In the genomic region with DNA sequence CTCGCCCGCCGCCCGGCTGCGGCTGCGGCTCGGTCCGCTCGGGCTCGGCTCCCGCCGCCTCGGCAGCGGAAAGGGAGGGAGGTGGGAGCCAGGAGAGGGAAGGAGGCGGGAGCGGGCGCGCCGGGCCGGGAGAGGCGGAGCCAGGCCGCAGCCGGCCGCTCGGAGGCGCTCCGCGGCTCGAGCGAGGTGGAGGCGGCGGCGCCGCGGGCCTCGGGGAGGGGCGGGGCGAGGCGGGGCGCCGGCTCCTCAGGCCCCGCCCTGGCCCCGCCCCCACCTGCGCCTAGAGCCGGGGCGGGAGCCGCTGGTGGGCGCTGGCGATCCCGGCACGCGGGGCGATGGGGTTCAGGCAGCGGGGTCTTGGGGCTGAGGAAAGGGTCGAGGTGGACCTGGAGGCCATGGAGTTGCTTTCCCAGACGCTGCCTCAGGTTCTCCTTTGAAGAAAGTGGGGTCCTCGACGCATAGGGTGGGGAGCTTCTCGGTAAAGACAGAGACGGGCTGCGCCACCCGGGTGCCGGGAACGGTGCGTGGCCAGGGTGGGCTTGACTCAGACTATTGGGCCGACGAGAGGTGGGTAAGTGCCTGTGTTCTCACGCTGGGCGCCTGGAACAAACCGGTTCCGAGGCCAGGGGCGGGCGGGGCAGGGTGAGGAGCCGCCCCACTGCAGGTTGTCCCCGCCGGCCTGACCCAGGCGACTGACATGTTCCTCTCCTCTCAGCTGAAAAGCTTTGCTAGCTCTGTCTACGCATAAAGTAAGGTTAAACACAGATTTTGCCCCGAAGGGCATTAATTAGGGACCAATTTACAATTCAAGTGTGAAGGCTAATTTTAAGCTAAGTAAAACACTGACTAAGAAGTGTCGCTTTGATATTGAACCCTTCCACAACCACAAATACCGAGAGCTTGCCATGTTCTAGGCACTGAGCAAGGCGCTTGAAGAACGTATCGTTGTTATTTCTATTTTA, we compare ENCODE assay signal across 8 cellular contexts. TPM values are rescaled to one million over a fixed set of nuclear protein-coding genes. Genes with fewer than 3 reads are reported as not detected.
A peak's percentile ranks its signal among the peaks of the same experiment; 100 is the strongest.
DNase-seq lines count a peak whose midpoint lies in the region; ATAC-seq, FAIRE-seq and TF ChIP-seq lines count a peak whose summit lies in the region.

A gene (minus strand): TSS at position 75 of the 962 bp plus-strand sequence. CDS start 218 bp downstream, outside the sequence.

- peak within 1 kb of the TSS; percentile 65 for H3K27ac ChIP-seq in mammary epithelial cell (ENCODE audit: insufficient read depth, low read depth, low read length)
- peak within 1 kb of the TSS; percentile 89 to 95 for H3K27ac ChIP-seq in small intestine (ENCODE audit: low read depth in 1 of 2, low read length in 1 of 2)

- H3K27me3 ChIP-seq in mammary epithelial cell (ENCODE audit: insufficient read depth, low read length) (no peaks in the 10 kb centered on the region), small intestine (ENCODE audit: control insufficient read depth in 2 of 2, insufficient read depth in 2 of 2, low read length in 2 of 2) (no peaks in the 10 kb centered on the region)

- H3K4me1 ChIP-seq in mammary epithelial cell (ENCODE audit: insufficient read depth, low read length), result peaks cover 24% of the 10 kb centered on the region
- peaks cover 0 to 8% of the 10 kb centered on the region in 2 donors for H3K4me1 ChIP-seq in small intestine (ENCODE audit: control insufficient read depth in 2 of 2, insufficient read depth in 1 of 2, low read depth in 1 of 2, low read length in 1 of 2)

- H3K4me2 ChIP-seq in mammary epithelial cell (ENCODE audit: insufficient read depth, low read depth, low read length), result peak within 1 kb of the TSS; percentile 99

- no peaks in the 10 kb centered on the region for H4K20me1 ChIP-seq in mammary epithelial cell (ENCODE audit: insufficient read depth, low read length)

- no peaks in the 10 kb centered on the region for H3K36me3 Mint-ChIP-seq in WTC11
- H3K36me3 Mint-ChIP-seq in immature natural killer cell, result peaks cover 0 to 7% (median 0%) of the 10 kb centered on the region in 3 donors

- peak within 1 kb of the TSS; percentile 100 for H2AFZ ChIP-seq in mammary epithelial cell (ENCODE audit: low read depth, low read length)

- no TSS peak for BruUV-seq in mammary epithelial cell (replicated peaks; lab: Mats Ljungman, UMichigan)

- intact Hi-C loops in mammary epithelial cell (cut with micrococcal nuclease), result loop anchor here (1.0 to 5.0 kb wide), 3 partner anchors 31 to 89 kb away; no protein-coding TSS in a partner anchor

- H3K9ac ChIP-seq in mammary epithelial cell (ENCODE audit: insufficient read depth, low read length), result peak within 1 kb of the TSS; percentile 78

- peaks cover 42% of the 10 kb centered on the region for H3K79me2 ChIP-seq in mammary epithelial cell (ENCODE audit: insufficient read depth, low read length)

- H3K9me3 ChIP-seq in mammary epithelial cell (replicated peaks; ENCODE audit: insufficient read depth, low read length), result no peaks in the 10 kb centered on the region
- no peaks in the 10 kb centered on the region for H3K9me3 ChIP-seq in small intestine (ENCODE audit: control insufficient read depth, low read depth)

- H3K4me3 ChIP-seq in mammary epithelial cell (replicated peaks in 1 of 3; ENCODE audit: insufficient read depth in 1 of 3, low read depth in 2 of 3, low read length in 3 of 3) (peak within 1 kb of the TSS; percentile 79 to 98 (median 86)), small intestine (ENCODE audit: low read depth in 1 of 2, low read length in 2 of 2) (peak within 1 kb of the TSS; percentile 71 to 82)

- H3K4me3 Mint-ChIP-seq in WTC11, result peak within 1 kb of the TSS; percentile 78
- H3K4me3 Mint-ChIP-seq in immature natural killer cell, result peak within 1 kb of the TSS; percentile 78 to 87 (median 80)

- TF ChIP-seq CTCF in WTC11 (IDR thresholded peaks at IDR 0.05) (no peak), mammary epithelial cell (conservative IDR thresholded peaks at IDR 0.05 in 1 of 2, IDR thresholded peaks at IDR 0.05 in 1 of 2; ENCODE audit: extremely low read depth in 1 of 2, insufficient read depth in 1 of 2, low read depth in 1 of 2, low read length in 2 of 2) (peak; percentile 7 to 28)

- in situ Hi-C loops in mammary epithelial cell (cut with MboI; ENCODE audit: low sequenced_read_pairs in 2 of 2), result no loop called here

- dilution Hi-C loops in mammary epithelial cell (cut with HindIII; ENCODE audit: low sequenced_read_pairs), result no loop called here

- 9% methylated on average over 12 of the region's 84 CpGs for WGBS in mammary epithelial cell (ENCODE audit: low coverage, missing lambda C conversion rate)
- WGBS in small intestine, 3 donors, result 2 to 4% (median 4%) methylated on average over 52 to 84 of the region's 84 CpGs

- FAIRE-seq in small intestine (lab: Jason Lieb, UNC), result no peak

- H3K27ac Mint-ChIP-seq in WTC11 (peak within 1 kb of the TSS; percentile 65; the same call in 1 of the 2 replicates), immature natural killer cell (peak within 1 kb of the TSS in 1 of 6 donors; percentile 81)

- H3K9me3 Mint-ChIP-seq in WTC11 (no peaks in the 10 kb centered on the region), immature natural killer cell (no peaks in the 10 kb centered on the region)

- CTCF ChIA-PET in WTC11 (lab: Charles Lee) (interaction anchor here (0.6 to 2.4 kb wide), 14 partner anchors 10 to 171 kb away, joined by 3 to 11 read pairs (median 4); a partner anchor contains a TSS), mammary epithelial cell (lab: Charles Lee; ENCODE audit: low non-redundant PET) (interaction anchor here (1.0 kb wide), 1 partner anchor 88 kb away, joined by 4 read pairs; no protein-coding TSS in a partner anchor)

- DNase-seq in NCI-H2081 (lab: John Stamatoyannopoulos, UW) (peak; percentile 80 to 83), NCI-H2081 treated with DMSO at 0.1 percent for 48 hours (lab: John Stamatoyannopoulos, UW) (no peak), NCI-H2107 treated with DMSO at 0.1 percent for 48 hours (lab: John Stamatoyannopoulos, UW; ENCODE audit: unreplicated experiment) (peak; percentile 31), WTC11 (ENCODE audit: low spot score) (peak; percentile 87), mammary epithelial cell (peak; percentile 88), immature natural killer cell (peak; percentile 69 to 78 (median 76)), small intestine (peak; percentile 87)

- H3K27me3 Mint-ChIP-seq in WTC11 (ENCODE audit: low read depth) (peaks cover 9% of the 10 kb centered on the region), immature natural killer cell (ENCODE audit: low read depth in 3 of 3) (peaks cover 0 to 12% (median 8%) of the 10 kb centered on the region in 3 donors)

- ATAC-seq in HG02885 (IDR thresholded peaks at IDR 0.05; ENCODE audit: poor library complexity, unreplicated experiment) (peak; percentile 95), WTC11 (peak; percentile 90)

- POLR2A ChIA-PET in WTC11 (lab: Charles Lee), result no interaction called here

- H3K4me1 Mint-ChIP-seq in WTC11 (peaks cover 42% of the 10 kb centered on the region), immature natural killer cell (peaks cover 14 to 18% of the 10 kb centered on the region in 2 donors)

- H3K36me3 ChIP-seq in mammary epithelial cell (ENCODE audit: insufficient read depth, low read length) (no peaks in the 10 kb centered on the region), small intestine (ENCODE audit: control insufficient read depth in 2 of 2, insufficient read depth in 2 of 2, low read length in 2 of 2) (no peaks in the 10 kb centered on the region)

TF ChIP-seq in WTC11, 78 proteins besides CTCF, POLR2A, EP300 and RAD21 (continues in another document):
- TF ChIP-seq SOX15 (CRISPR knock-in tag; IDR thresholded peaks at IDR 0.05), result no peak
- no peak for TF ChIP-seq ELF4 (CRISPR knock-in tag; IDR thresholded peaks at IDR 0.05; ENCODE audit: low read depth)
- TF ChIP-seq, protein P1, sequence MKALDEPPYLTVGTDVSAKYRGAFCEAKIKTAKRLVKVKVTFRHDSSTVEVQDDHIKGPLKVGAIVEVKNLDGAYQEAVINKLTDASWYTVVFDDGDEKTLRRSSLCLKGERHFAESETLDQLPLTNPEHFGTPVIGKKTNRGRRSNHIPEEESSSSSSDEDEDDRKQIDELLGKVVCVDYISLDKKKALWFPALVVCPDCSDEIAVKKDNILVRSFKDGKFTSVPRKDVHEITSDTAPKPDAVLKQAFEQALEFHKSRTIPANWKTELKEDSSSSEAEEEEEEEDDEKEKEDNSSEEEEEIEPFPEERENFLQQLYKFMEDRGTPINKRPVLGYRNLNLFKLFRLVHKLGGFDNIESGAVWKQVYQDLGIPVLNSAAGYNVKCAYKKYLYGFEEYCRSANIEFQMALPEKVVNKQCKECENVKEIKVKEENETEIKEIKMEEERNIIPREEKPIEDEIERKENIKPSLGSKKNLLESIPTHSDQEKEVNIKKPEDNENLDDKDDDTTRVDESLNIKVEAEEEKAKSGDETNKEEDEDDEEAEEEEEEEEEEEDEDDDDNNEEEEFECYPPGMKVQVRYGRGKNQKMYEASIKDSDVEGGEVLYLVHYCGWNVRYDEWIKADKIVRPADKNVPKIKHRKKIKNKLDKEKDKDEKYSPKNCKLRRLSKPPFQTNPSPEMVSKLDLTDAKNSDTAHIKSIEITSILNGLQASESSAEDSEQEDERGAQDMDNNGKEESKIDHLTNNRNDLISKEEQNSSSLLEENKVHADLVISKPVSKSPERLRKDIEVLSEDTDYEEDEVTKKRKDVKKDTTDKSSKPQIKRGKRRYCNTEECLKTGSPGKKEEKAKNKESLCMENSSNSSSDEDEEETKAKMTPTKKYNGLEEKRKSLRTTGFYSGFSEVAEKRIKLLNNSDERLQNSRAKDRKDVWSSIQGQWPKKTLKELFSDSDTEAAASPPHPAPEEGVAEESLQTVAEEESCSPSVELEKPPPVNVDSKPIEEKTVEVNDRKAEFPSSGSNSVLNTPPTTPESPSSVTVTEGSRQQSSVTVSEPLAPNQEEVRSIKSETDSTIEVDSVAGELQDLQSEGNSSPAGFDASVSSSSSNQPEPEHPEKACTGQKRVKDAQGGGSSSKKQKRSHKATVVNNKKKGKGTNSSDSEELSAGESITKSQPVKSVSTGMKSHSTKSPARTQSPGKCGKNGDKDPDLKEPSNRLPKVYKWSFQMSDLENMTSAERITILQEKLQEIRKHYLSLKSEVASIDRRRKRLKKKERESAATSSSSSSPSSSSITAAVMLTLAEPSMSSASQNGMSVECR (CRISPR knock-in tag; IDR thresholded peaks at IDR 0.05; ENCODE audit: borderline replicate concordance), result peak; percentile 78; the same call in 1 of the 2 replicates
- no peak for TF ChIP-seq TEAD4 (CRISPR knock-in tag; IDR thresholded peaks at IDR 0.05)

RNA-seq across cellular contexts. Expression of the gene that starts here (rescaled TPM):
- total RNA-seq in WTC11 (2021) (56.2 to 60.6 TPM (median 58.5 TPM) in 3 replicates), mammary epithelial cell (10 to 100 TPM; 24.0 to 81.7 TPM)
- polyA plus RNA-seq in mammary epithelial cell (17.0 TPM), immature natural killer cell (under 1 TPM in 1 of 3 donors, not detected in 2; 0.19 TPM), small intestine (10 to 100 TPM; 21.1 to 48.9 (median 37.1) TPM)
- 61.0 TPM for polyA minus RNA-seq in mammary epithelial cell

Comparison
In these comparisons a context has a peak if more than half of its experiments do, and no peak if none do; other contexts are left out.
1. RNA of the gene that starts here (polyA plus RNA-seq): 21.1 to 48.9 TPM in small intestine and 17.0 TPM in mammary epithelial cell (single experiment); 0.19 TPM in immature natural killer cell; every median in the first group is over 10 times any median in the second.
2. Peak in DNase-seq in immature natural killer cell; RNA of the gene not detected or under 1 TPM.